Comparison of ENCODE assay signal across 1 cellular context in genomic region chr14:64400829-64401459, GRCh38.
TF ChIP-seq lines count a peak whose summit lies in the region.

No MANE protein-coding gene starts in this region.

TF ChIP-seq in WTC11, 78 proteins besides CTCF, POLR2A, EP300 and RAD21:
- TF ChIP-seq ZNF671 (CRISPR knock-in tag; IDR thresholded peaks at IDR 0.05), result no peak
- TF ChIP-seq IRF1 (CRISPR knock-in tag; IDR thresholded peaks at IDR 0.05), result no peak
- TF ChIP-seq EMX1 (CRISPR knock-in tag; IDR thresholded peaks at IDR 0.05), result no peak
- TF ChIP-seq FOXK1 (CRISPR knock-in tag; IDR thresholded peaks at IDR 0.05), result no peak
- TF ChIP-seq ZNF423 (CRISPR knock-in tag; IDR thresholded peaks at IDR 0.05), result no peak
- no peak for TF ChIP-seq NR1H2 (CRISPR knock-in tag; IDR thresholded peaks at IDR 0.05)
- no peak for TF ChIP-seq CREM (CRISPR knock-in tag; IDR thresholded peaks at IDR 0.05)
- no peak for TF ChIP-seq NFYB (CRISPR knock-in tag; conservative IDR thresholded peaks at IDR 0.05; ENCODE audit: low read depth)
- TF ChIP-seq ZBTB21 (CRISPR knock-in tag; IDR thresholded peaks at IDR 0.05; ENCODE audit: borderline replicate concordance), result no peak
- no peak for TF ChIP-seq HMGA2 (CRISPR knock-in tag; IDR thresholded peaks at IDR 0.05)
- TF ChIP-seq CREB1 (CRISPR knock-in tag; IDR thresholded peaks at IDR 0.05), result no peak
- TF ChIP-seq ZNF263 (CRISPR knock-in tag; IDR thresholded peaks at IDR 0.05; ENCODE audit: low read depth), result no peak
- no peak for TF ChIP-seq CBFB (CRISPR knock-in tag; IDR thresholded peaks at IDR 0.05; ENCODE audit: low read depth)
- no peak for TF ChIP-seq ZNF512 (CRISPR knock-in tag; IDR thresholded peaks at IDR 0.05; ENCODE audit: borderline replicate concordance)
- TF ChIP-seq ZNF232 (CRISPR knock-in tag; IDR thresholded peaks at IDR 0.05), result no peak
- TF ChIP-seq ZBTB43 (CRISPR knock-in tag; IDR thresholded peaks at IDR 0.05), result no peak
- TF ChIP-seq FOXP1 (CRISPR knock-in tag; IDR thresholded peaks at IDR 0.05; ENCODE audit: borderline replicate concordance), result no peak
